Comparison of ENCODE assay signal across 21 cellular contexts in genomic region chr19:8529369-8530006, GRCh38.
"Had no signal": no experiment of that assay in that cellular context is flagged by ENCODE, and none has a peak within 500 bp of the region (broad histone marks: within the 10 kb centered on the region; RNA-seq: fewer than 3 reads in every experiment).

No MANE protein-coding gene starts in this region.

- H3K36me3 ChIP-seq: cardiac muscle cell, colonic mucosa had no signal

- H3K9me3 Mint-ChIP-seq: activated T-cell treated with anti-CD3 and anti-CD28 coated beads, Interleukin-2, amount 50 U/mL, for 4 hours had no signal

- ATAC-seq: activated T-cell treated with anti-CD3 and anti-CD28 coated beads, Interleukin-2, amount 50 U/mL, for 4 hours; right cardiac atrium; upper lobe of right lung had no signal

- H3K9me3 ChIP-seq: colonic mucosa, spleen, suprapubic skin, upper lobe of right lung had no signal

- H2AFZ ChIP-seq: hepatocyte had no signal

- DNase-seq: activated CD4-positive, alpha-beta T cell treated with anti-CD3 and anti-CD28 coated beads, Interleukin-2, amount 50 U/mL, for 4 hours; activated CD4-positive, CD25-positive, alpha-beta regulatory T cell treated with anti-CD3 and anti-CD28 coated beads, Interleukin-2, amount 50 U/mL, for 72 hours; activated gamma-delta T cell treated with Interleukin-2 at 50 U/mL for 16 hours; activated T-cell treated with anti-CD3 and anti-CD28 coated beads, Interleukin-2, amount 50 U/mL, for 4 hours; aorta; colonic mucosa; effector CD8-positive, alpha-beta T cell; kidney glomerular epithelial cell; mesendoderm; nucleus accumbens; spleen; stimulated activated CD4-positive, alpha-beta T cell treated with anti-CD3 and anti-CD28 coated beads, Interleukin-1b, Interleukin-23, amount 100 ng/mL, for 48 hours; stimulated activated naive CD4-positive, alpha-beta T cell; SW 1271; T-helper 9 cell; upper lobe of right lung had no signal

- H3K27me3 ChIP-seq: cardiac muscle cell, colonic mucosa, hepatocyte, spleen, suprapubic skin, upper lobe of right lung had no signal

- H3K27me3 Mint-ChIP-seq: progenitor cell of endocrine pancreas had no signal

- H3K4me3 ChIP-seq: cardiac muscle cell, colonic mucosa, hepatocyte, spleen, suprapubic skin, upper lobe of right lung had no signal

- H3K4me2 ChIP-seq: hepatocyte had no signal

- H3K4me3 Mint-ChIP-seq: activated T-cell treated with anti-CD3 and anti-CD28 coated beads, Interleukin-2, amount 50 U/mL, for 4 hours had no signal

- H3K4me1 ChIP-seq: colonic mucosa, upper lobe of right lung had no signal

- H3K27ac Mint-ChIP-seq: progenitor cell of endocrine pancreas had no signal

- H3K27ac ChIP-seq: cardiac muscle cell, colonic mucosa, hepatocyte, spleen, suprapubic skin, upper lobe of right lung had no signal
